ENCODE assay signal across 8 cellular contexts in genomic region chr9:134403682-134404301, GRCh38.
DNase-seq lines count a peak whose midpoint lies in the region; ATAC-seq and TF ChIP-seq lines count a peak whose summit lies in the region.

No MANE protein-coding gene starts in this region.

- BruUV-seq in A673 (replicated peaks; lab: Mats Ljungman, UMichigan): no TSS peak

- no peaks in the 10 kb centered on the region for H3K36me3 ChIP-seq in A673 (ENCODE audit: insufficient read depth, low read length, poor library complexity, severe bottlenecking)

- peak overlapping the region; percentile 90 for H3K27ac ChIP-seq in A673 (ENCODE audit: low read depth, low read length, poor library complexity, severe bottlenecking)

- H3K9me3 ChIP-seq in A673 (ENCODE audit: low read depth, low read length, poor library complexity, severe bottlenecking): peaks cover 7% of the 10 kb centered on the region

- ATAC-seq in sciatic nerve: peak; percentile 25
- ATAC-seq in GM19023 (IDR thresholded peaks at IDR 0.05; ENCODE audit: unreplicated experiment): no peak

- H3K27me3 ChIP-seq in A673 (replicated peaks; ENCODE audit: insufficient read depth, low read depth, low read length, poor library complexity): no peaks in the 10 kb centered on the region

- TF ChIP-seq CTCF in A673 (conservative IDR thresholded peaks at IDR 0.05; ENCODE audit: low read depth, low read length): no peak
- peak; percentile 21 for TF ChIP-seq CTCF in fibroblast of the aortic adventitia (IDR thresholded peaks at IDR 0.05; ENCODE audit: insufficient read depth, low read length)

- CTCF ChIA-PET in A673 (lab: Charles Lee): interaction anchor here (0.6 kb wide), 1 partner anchor 229 kb away, joined by 5 read pairs; no protein-coding TSS in a partner anchor

- no peak overlapping the region for H3K4me3 ChIP-seq in A673 (ENCODE audit: low read depth, low read length, poor library complexity, severe bottlenecking)
- H3K4me3 ChIP-seq in Jurkat, Clone E6-1 (ENCODE audit: low read length): peak overlapping the region; percentile 24
- H3K4me3 ChIP-seq in fibroblast of the aortic adventitia (ENCODE audit: low read depth, low read length): no peak overlapping the region

- intact Hi-C loops in A673 (cut with micrococcal nuclease; ENCODE audit: unreplicated experiment) (no loop called here), sciatic nerve (cut with DNase I) (no loop called here)

- DNase-seq in A673 (ENCODE audit: low spot score) (no peak), fibroblast of the aortic adventitia (ENCODE audit: low read depth) (peak; percentile 93), sciatic nerve (ENCODE audit: low spot score) (peak; percentile 90), NCI-H748 (lab: John Stamatoyannopoulos, UW; ENCODE audit: unreplicated experiment) (no peak)
- DNase-seq in Jurkat, Clone E6-1 (ENCODE audit: low read depth, low spot score): peak; percentile 93
- DNase-seq in activated CD8-positive, alpha-beta memory T cell treated with anti-CD3 and anti-CD28 coated beads, Interleukin-2, amount 50 U/mL, for 48 hours: peak; percentile 68
- DNase-seq in activated CD4-positive, CD25-positive, alpha-beta regulatory T cell treated with anti-CD3 and anti-CD28 coated beads, Interleukin-2, amount 50 U/mL, for 72 hours: no peak

- POLR2A ChIA-PET in A673 (lab: Charles Lee; ENCODE audit: low non-redundant PET): no interaction called here

- peaks cover 40% of the 10 kb centered on the region for H3K4me1 ChIP-seq in A673 (ENCODE audit: insufficient read depth, low read length, poor library complexity, severe bottlenecking)

Comparison
In these comparisons a context has a peak if more than half of its experiments do, and no peak if none do; other contexts are left out.
1. DNase-seq: peak in Jurkat, Clone E6-1 (single experiment), activated CD8-positive, alpha-beta memory T cell treated with anti-CD3 and anti-CD28 coated beads, Interleukin-2, amount 50 U/mL, for 48 hours (single experiment), fibroblast of the aortic adventitia (single experiment) and sciatic nerve (single experiment); none in A673 (single experiment), NCI-H748 (single experiment) and activated CD4-positive, CD25-positive, alpha-beta regulatory T cell treated with anti-CD3 and anti-CD28 coated beads, Interleukin-2, amount 50 U/mL, for 72 hours (single experiment).